ENCODE assay signal across 10 cellular contexts in genomic region chr4:113447695-113448265, GRCh38.
A peak's percentile ranks its signal among the peaks of the same experiment; 100 is the strongest.
DNase-seq lines count a peak whose midpoint lies in the region; ATAC-seq and TF ChIP-seq lines count a peak whose summit lies in the region.
"Had no signal": no experiment of that assay in that cellular context is flagged by ENCODE, and none has a peak within 500 bp of the region (broad histone marks: within the 10 kb centered on the region; RNA-seq: fewer than 3 reads in every experiment).

No MANE protein-coding gene starts in this region.

- H3K9me3 ChIP-seq in subcutaneous abdominal adipose tissue (ENCODE audit: control insufficient read depth in 5 of 5, low read length in 5 of 5) (peaks cover 0 to 3% (median 0%) of the 10 kb centered on the region in 5 donors), T-helper 17 cell (ENCODE audit: control insufficient read depth, low read length, poor library complexity, severe bottlenecking) (no peaks in the 10 kb centered on the region), mammary epithelial cell (replicated peaks; ENCODE audit: insufficient read depth, low read length) (no peaks in the 10 kb centered on the region)

- WGBS in mammary epithelial cell (ENCODE audit: low coverage, missing lambda C conversion rate) = 93% methylated on average over 5 of the region's 5 CpGs

- no peak overlapping the region for H3K27ac Mint-ChIP-seq in T-helper 17 cell

- no peaks in the 10 kb centered on the region for H4K20me1 ChIP-seq in mammary epithelial cell (ENCODE audit: insufficient read depth, low read length)

- dilution Hi-C loops in mammary epithelial cell (cut with HindIII; ENCODE audit: low sequenced_read_pairs) = no loop called here

- H3K4me3 Mint-ChIP-seq in T-helper 17 cell = no peak overlapping the region

- TF ChIP-seq CTCF in foreskin keratinocyte (conservative IDR thresholded peaks at IDR 0.05) (no peak), mammary epithelial cell (conservative IDR thresholded peaks at IDR 0.05 in 1 of 2, IDR thresholded peaks at IDR 0.05 in 1 of 2; ENCODE audit: extremely low read depth in 1 of 2, insufficient read depth in 1 of 2, low read depth in 1 of 2, low read length in 2 of 2) (no peak)

- in situ Hi-C loops in mammary epithelial cell (cut with MboI; ENCODE audit: low sequenced_read_pairs in 2 of 2) = no loop called here

- H3K36me3 Mint-ChIP-seq in T-helper 17 cell (ENCODE audit: low read depth) = peaks cover 5% of the 10 kb centered on the region

- H3K4me3 ChIP-seq in subcutaneous abdominal adipose tissue (ENCODE audit: low read depth in 1 of 5, low read length in 5 of 5) = peak overlapping the region in 2 of 5 donors; percentile 19 to 32
- no peak overlapping the region for H3K4me3 ChIP-seq in mammary epithelial cell (replicated peaks in 1 of 3; ENCODE audit: insufficient read depth in 1 of 3, low read depth in 2 of 3, low read length in 3 of 3)
- H3K4me3 ChIP-seq: SK-N-MC had no signal

- no peak overlapping the region for H3K4me2 ChIP-seq in mammary epithelial cell (ENCODE audit: insufficient read depth, low read depth, low read length)

- intact Hi-C loops in mammary epithelial cell (cut with micrococcal nuclease) = no loop called here

- H3K36me3 ChIP-seq in subcutaneous abdominal adipose tissue (ENCODE audit: control insufficient read depth in 5 of 5, insufficient read depth in 5 of 5, low read length in 5 of 5) (no peaks in the 10 kb centered on the region), mammary epithelial cell (ENCODE audit: insufficient read depth, low read length) (no peaks in the 10 kb centered on the region)

- DNase-seq in activated T-cell treated with anti-CD3 and anti-CD28 coated beads for 24 hours (ENCODE audit: low read depth) (peak; percentile 26), foreskin keratinocyte (no peak), T-helper 17 cell (no peak), mammary epithelial cell (no peak), NCI-H146 treated with DMSO at 0.1 percent for 48 hours (lab: John Stamatoyannopoulos, UW; ENCODE audit: unreplicated experiment) (no peak)
- no peak for DNase-seq in activated T-cell treated with anti-CD3 and anti-CD28 coated beads, Interleukin-2, amount 50 U/mL, for 1 hour
- DNase-seq: NCI-H1436 treated with DMSO at 0.1 percent for 48 hours had no signal

- H3K4me1 ChIP-seq in foreskin keratinocyte = peaks cover 25% of the 10 kb centered on the region
- H3K4me1 ChIP-seq in subcutaneous abdominal adipose tissue (ENCODE audit: control insufficient read depth in 5 of 5, insufficient read depth in 5 of 5, low read length in 5 of 5) = peaks cover 10 to 50% (median 41%) of the 10 kb centered on the region in 5 donors
- H3K4me1 ChIP-seq in mammary epithelial cell (ENCODE audit: insufficient read depth, low read length) = peaks cover 32% of the 10 kb centered on the region

- ATAC-seq in HG02938 (IDR thresholded peaks at IDR 0.05; ENCODE audit: unreplicated experiment) (peak; percentile 46), foreskin keratinocyte (no peak), T-helper 17 cell (no peak)

- H3K27me3 ChIP-seq in foreskin keratinocyte = no peaks in the 10 kb centered on the region
- no peaks in the 10 kb centered on the region for H3K27me3 ChIP-seq in subcutaneous abdominal adipose tissue (ENCODE audit: control insufficient read depth in 5 of 5, insufficient read depth in 4 of 5, low read length in 5 of 5)
- H3K27me3 ChIP-seq in mammary epithelial cell (ENCODE audit: insufficient read depth, low read length) = no peaks in the 10 kb centered on the region

- no peaks in the 10 kb centered on the region for H3K79me2 ChIP-seq in mammary epithelial cell (ENCODE audit: insufficient read depth, low read length)

- H3K9ac ChIP-seq in subcutaneous abdominal adipose tissue (ENCODE audit: low read length in 5 of 5) (peak overlapping the region in 2 of 5 donors; percentile 30 to 54), mammary epithelial cell (ENCODE audit: insufficient read depth, low read length) (no peak overlapping the region)

- CTCF ChIA-PET in mammary epithelial cell (lab: Charles Lee; ENCODE audit: low non-redundant PET) = no interaction called here

- H3K4me1 Mint-ChIP-seq in T-helper 17 cell = peaks cover 9% of the 10 kb centered on the region

- H2AFZ ChIP-seq in mammary epithelial cell (ENCODE audit: low read depth, low read length) = no peak overlapping the region

- no TSS peak for BruUV-seq in mammary epithelial cell (replicated peaks; lab: Mats Ljungman, UMichigan)

- H3K27ac ChIP-seq in foreskin keratinocyte (peak overlapping the region; percentile 86), subcutaneous abdominal adipose tissue (ENCODE audit: low read depth, low read length) (peak overlapping the region; percentile 84), mammary epithelial cell (ENCODE audit: insufficient read depth, low read depth, low read length) (no peak overlapping the region)
- H3K27ac ChIP-seq: SK-N-MC had no signal

- no peaks in the 10 kb centered on the region for H3K27me3 Mint-ChIP-seq in T-helper 17 cell
